ENCODE assay signal across 1 cellular context in genomic region chr10:88115968-88116367, GRCh38.
TF ChIP-seq lines count a peak whose summit lies in the region.

No MANE protein-coding gene starts in this region.

TF ChIP-seq in SK-N-SH, 30 proteins besides CTCF, POLR2A, EP300 and RAD21 (continued from another document):
- TF ChIP-seq REST (IDR thresholded peaks at IDR 0.05; ENCODE audit: low read depth, low read length), result no peak
